In the genomic region with DNA sequence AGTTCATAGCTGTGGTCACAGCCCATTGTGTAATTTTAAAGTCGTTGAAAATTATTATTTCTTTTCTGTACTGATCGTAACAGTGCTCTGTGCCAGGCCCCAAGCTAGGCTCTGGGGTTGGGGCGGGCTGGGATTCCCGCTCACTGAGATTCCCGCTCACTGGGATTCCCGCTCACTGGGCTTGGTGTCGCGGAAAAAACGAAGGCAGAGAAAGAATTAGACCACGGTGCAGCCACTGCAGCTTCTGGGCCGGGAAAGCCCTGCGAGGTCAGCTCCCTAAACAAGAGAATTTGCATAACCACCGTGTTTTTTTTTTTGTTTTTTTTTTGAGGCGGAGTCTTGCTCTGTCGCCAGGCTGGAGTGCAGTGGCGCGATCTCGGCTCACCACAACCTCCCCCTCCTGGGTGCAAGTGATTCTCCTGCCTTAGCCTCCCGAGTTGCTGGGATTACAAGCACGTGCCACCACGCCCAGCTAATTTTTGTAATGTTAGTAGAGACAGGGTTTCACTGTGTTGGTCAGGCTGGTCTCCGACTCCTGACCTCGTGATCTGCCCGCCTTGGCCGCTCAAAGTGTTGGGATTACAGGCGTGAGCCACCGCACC, we compare ENCODE assay signal across 1 cellular context.
TF ChIP-seq lines count a peak whose summit lies in the region.

No MANE protein-coding gene starts in this region.

TF ChIP-seq in SK-N-SH, 30 proteins besides CTCF, POLR2A, EP300 and RAD21 (continued from another document):
- TF ChIP-seq, protein P1, sequence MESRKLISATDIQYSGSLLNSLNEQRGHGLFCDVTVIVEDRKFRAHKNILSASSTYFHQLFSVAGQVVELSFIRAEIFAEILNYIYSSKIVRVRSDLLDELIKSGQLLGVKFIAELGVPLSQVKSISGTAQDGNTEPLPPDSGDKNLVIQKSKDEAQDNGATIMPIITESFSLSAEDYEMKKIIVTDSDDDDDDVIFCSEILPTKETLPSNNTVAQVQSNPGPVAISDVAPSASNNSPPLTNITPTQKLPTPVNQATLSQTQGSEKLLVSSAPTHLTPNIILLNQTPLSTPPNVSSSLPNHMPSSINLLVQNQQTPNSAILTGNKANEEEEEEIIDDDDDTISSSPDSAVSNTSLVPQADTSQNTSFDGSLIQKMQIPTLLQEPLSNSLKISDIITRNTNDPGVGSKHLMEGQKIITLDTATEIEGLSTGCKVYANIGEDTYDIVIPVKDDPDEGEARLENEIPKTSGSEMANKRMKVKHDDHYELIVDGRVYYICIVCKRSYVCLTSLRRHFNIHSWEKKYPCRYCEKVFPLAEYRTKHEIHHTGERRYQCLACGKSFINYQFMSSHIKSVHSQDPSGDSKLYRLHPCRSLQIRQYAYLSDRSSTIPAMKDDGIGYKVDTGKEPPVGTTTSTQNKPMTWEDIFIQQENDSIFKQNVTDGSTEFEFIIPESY (IDR thresholded peaks at IDR 0.05; ENCODE audit: borderline replicate concordance, low read depth), result no peak
- TF ChIP-seq CHD2 (IDR thresholded peaks at IDR 0.05; ENCODE audit: low read length, partially characterized antibody), result no peak
- TF ChIP-seq MXI1 (IDR thresholded peaks at IDR 0.05; ENCODE audit: low read depth, low read length), result no peak
- no peak for TF ChIP-seq GATA2 (CRISPR knock-in tag; IDR thresholded peaks at IDR 0.05)
- TF ChIP-seq GABPA (IDR thresholded peaks at IDR 0.05; ENCODE audit: low read depth), result no peak
- no peak for TF ChIP-seq RXRA (IDR thresholded peaks at IDR 0.05; ENCODE audit: borderline replicate concordance, low read depth)
- no peak for TF ChIP-seq JUND (IDR thresholded peaks at IDR 0.05)
